In the genomic region with DNA sequence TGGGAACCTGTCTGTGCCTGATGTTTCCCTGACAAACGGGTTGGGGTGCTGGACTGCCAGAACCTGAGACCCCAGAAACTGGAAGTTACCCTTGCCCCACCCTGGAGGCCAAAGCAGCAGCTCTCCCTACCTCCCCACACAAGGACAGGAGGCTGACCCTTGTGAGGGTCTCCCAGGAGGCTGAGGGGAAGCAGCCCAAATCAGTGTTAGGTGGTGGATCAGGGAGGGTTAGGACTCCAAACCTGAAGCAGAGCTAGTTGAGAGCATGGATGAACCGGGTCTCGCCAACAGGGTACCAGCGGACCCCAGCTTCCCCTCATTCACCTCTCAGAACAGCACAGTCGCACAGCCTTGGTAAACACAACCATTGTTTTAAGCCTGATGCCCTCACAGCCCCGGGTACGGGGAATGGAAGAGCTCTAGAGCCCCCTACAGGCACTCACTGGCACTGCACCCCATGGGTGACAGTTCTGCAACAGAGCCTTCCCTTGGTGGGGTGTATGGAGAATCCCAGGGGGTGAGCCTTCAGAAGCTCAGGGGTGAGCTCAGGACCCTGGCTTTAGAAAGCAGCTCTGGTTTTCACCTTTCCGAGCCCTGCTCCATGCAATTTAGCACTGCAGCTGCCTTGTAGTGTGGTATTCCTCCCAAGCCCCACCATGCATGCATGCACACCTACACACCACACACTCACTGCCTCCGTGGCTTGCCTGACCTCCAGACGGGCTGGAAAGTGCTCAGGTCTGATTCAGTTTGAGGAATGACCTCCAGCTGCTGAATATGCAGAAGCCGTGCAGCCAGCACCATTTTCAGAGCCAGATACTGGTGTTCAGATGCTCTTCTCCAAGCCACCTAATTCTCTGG, we compare ENCODE assay signal across 8 cellular contexts. TPM values are rescaled to one million over a fixed set of nuclear protein-coding genes. Genes with fewer than 3 reads are reported as not detected.
DNase-seq lines count a peak whose midpoint lies in the region; ATAC-seq and TF ChIP-seq lines count a peak whose summit lies in the region.

No MANE protein-coding gene starts in this region.

- POLR2A ChIA-PET in activated CD4-positive, alpha-beta T cell treated with anti-CD3 and anti-CD28 coated beads for 36 hours (lab: Charles Lee), result no interaction called here

- H3K27ac ChIP-seq in right lobe of liver, result no peak overlapping the region

- H3K9me3 ChIP-seq in right lobe of liver, result no peaks in the 10 kb centered on the region

- 17% methylated on average over 7 of the region's 11 CpGs for WGBS in right lobe of liver (ENCODE audit: insufficient coverage, low coverage, low lambda C conversion rate, missing lambda C conversion rate)

- TF ChIP-seq CTCF in right lobe of liver (IDR thresholded peaks at IDR 0.05), result peak; percentile 87 to 98 (median 96)

- no peak for TF ChIP-seq POLR2A in right lobe of liver (IDR thresholded peaks at IDR 0.05)

- intact Hi-C loops in activated CD4-positive, alpha-beta T cell treated with anti-CD3 and anti-CD28 coated beads for 36 hours (cut with DNase I, micrococcal nuclease), result loop anchor here (1.0 kb wide), 2 partner anchors 336 to 481 kb away; no protein-coding TSS in a partner anchor
- intact Hi-C loops in right lobe of liver (cut with DNase I), result no loop called here

- H3K27me3 ChIP-seq in right lobe of liver, result no peaks in the 10 kb centered on the region

- H3K9me3 Mint-ChIP-seq in activated CD4-positive, alpha-beta T cell treated with anti-CD3 and anti-CD28 coated beads for 36 hours (ENCODE audit: low read depth), result no peaks in the 10 kb centered on the region

- peak; percentile 24 for DNase-seq in DMS153 treated with DMSO at 0.1 percent for 48 hours (lab: John Stamatoyannopoulos, UW; ENCODE audit: unreplicated experiment)
- DNase-seq in NCI-H2227 treated with DMSO at 0.1 percent for 48 hours (lab: John Stamatoyannopoulos, UW), result peak; percentile 54
- DNase-seq in activated CD4-positive, alpha-beta T cell treated with anti-CD3 and anti-CD28 coated beads for 36 hours, result peak; percentile 83
- DNase-seq in dedifferentiated amniotic fluid mesenchymal stem cell (ENCODE audit: extremely low spot score), result peak; percentile 26
- peak; percentile 66 to 72 (median 67) for DNase-seq in right lobe of liver
- DNase-seq in stimulated activated CD4-positive, alpha-beta T cell treated with anti-CD3 and anti-CD28 coated beads, TNF-alpha, amount 100 ng/mL, for 24 hours (ENCODE audit: low read depth in 3 of 3), result peak; percentile 28 to 62 (median 47)

- H3K36me3 ChIP-seq in right lobe of liver, result no peaks in the 10 kb centered on the region

- ATAC-seq in HG02678 (IDR thresholded peaks at IDR 0.05; ENCODE audit: unreplicated experiment), result peak; percentile 62
- ATAC-seq in activated CD4-positive, alpha-beta T cell treated with anti-CD3 and anti-CD28 coated beads for 36 hours, result peak; percentile 90
- ATAC-seq in right lobe of liver, result peak; percentile 94 to 99 (median 97)
- no peak for ATAC-seq in GM19467 (IDR thresholded peaks at IDR 0.05; ENCODE audit: unreplicated experiment)

- no peaks in the 10 kb centered on the region for H3K4me1 ChIP-seq in right lobe of liver

- H3K27ac Mint-ChIP-seq in activated CD4-positive, alpha-beta T cell treated with anti-CD3 and anti-CD28 coated beads for 36 hours, result no peak overlapping the region

- peaks cover 37% of the 10 kb centered on the region for H3K27me3 Mint-ChIP-seq in activated CD4-positive, alpha-beta T cell treated with anti-CD3 and anti-CD28 coated beads for 36 hours

- CTCF ChIA-PET in activated CD4-positive, alpha-beta T cell treated with anti-CD3 and anti-CD28 coated beads for 36 hours (lab: Charles Lee), result interaction anchor here (0.5 to 3.4 kb wide), 17 partner anchors 9 to 670 kb away, joined by 3 to 23 read pairs (median 3); no protein-coding TSS in a partner anchor

- H3K4me3 Mint-ChIP-seq in activated CD4-positive, alpha-beta T cell treated with anti-CD3 and anti-CD28 coated beads for 36 hours, result no peak overlapping the region

- H3K36me3 Mint-ChIP-seq in activated CD4-positive, alpha-beta T cell treated with anti-CD3 and anti-CD28 coated beads for 36 hours (ENCODE audit: low read depth), result no peaks in the 10 kb centered on the region

- no peaks in the 10 kb centered on the region for H3K4me1 Mint-ChIP-seq in activated CD4-positive, alpha-beta T cell treated with anti-CD3 and anti-CD28 coated beads for 36 hours

- no peak overlapping the region for H3K4me3 ChIP-seq in right lobe of liver

RNA-seq across cellular contexts. Expression of gene ESRRB, which starts 11.2 kb away (rescaled TPM):
- under 1 TPM; 0.11 to 0.14 TPM for total RNA-seq in activated CD4-positive, alpha-beta T cell treated with anti-CD3 and anti-CD28 coated beads for 36 hours
- total RNA-seq in right lobe of liver, result under 1 TPM in 3 of 6 experiments, not detected in 3; 0.16 to 0.26 (median 0.17) TPM

Comparison
In these comparisons a context has a peak if more than half of its experiments do, and no peak if none do; other contexts are left out.
1. DNase-seq: peak in every context shown above with its lines; median percentile 83 in activated CD4-positive, alpha-beta T cell treated with anti-CD3 and anti-CD28 coated beads for 36 hours; 67 in right lobe of liver; 54 in NCI-H2227 treated with DMSO at 0.1 percent for 48 hours; 47 in stimulated activated CD4-positive, alpha-beta T cell treated with anti-CD3 and anti-CD28 coated beads, TNF-alpha, amount 100 ng/mL, for 24 hours; 26 in dedifferentiated amniotic fluid mesenchymal stem cell; 24 in DMS153 treated with DMSO at 0.1 percent for 48 hours.
2. intact Hi-C loops: an anchor here in activated CD4-positive, alpha-beta T cell treated with anti-CD3 and anti-CD28 coated beads for 36 hours (1.0 kb wide); none called in right lobe of liver.